In genomic region chr1:185520188-185520935, GRCh38 we compare ENCODE assay signal across 1 cellular context.
TF ChIP-seq lines count a peak whose summit lies in the region.

No MANE protein-coding gene starts in this region.

TF ChIP-seq in K562, 482 proteins besides CTCF, POLR2A, EP300 and RAD21 (continued from another document and continues in another):
- TF ChIP-seq PKNOX1 (IDR thresholded peaks at IDR 0.05) (peak; percentile 18; the same call in 1 of the 2 replicates), ZEB2 (IDR thresholded peaks at IDR 0.05) (no peak), ZKSCAN3 (CRISPR knock-in tag; IDR thresholded peaks at IDR 0.05) (no peak), GTF2A2 (tag; IDR thresholded peaks at IDR 0.05) (no peak), HEY1 (CRISPR knock-in tag; IDR thresholded peaks at IDR 0.05; ENCODE audit: borderline replicate concordance) (no peak), PML (IDR thresholded peaks at IDR 0.05; ENCODE audit: low read length) (no peak), NR1H2 (CRISPR knock-in tag; IDR thresholded peaks at IDR 0.05) (no peak), SNIP1 (IDR thresholded peaks at IDR 0.05; ENCODE audit: low read depth) (no peak), SIN3A (IDR thresholded peaks at IDR 0.05; ENCODE audit: borderline replicate concordance in 2 of 2, control insufficient read depth in 1 of 2, low read depth in 2 of 2, low read length in 2 of 2) (no peak), HOXB6 (CRISPR knock-in tag; IDR thresholded peaks at IDR 0.05; ENCODE audit: borderline replicate concordance) (no peak), ZNF589 (CRISPR knock-in tag; IDR thresholded peaks at IDR 0.05; ENCODE audit: low read depth) (no peak), UBTF (IDR thresholded peaks at IDR 0.05; ENCODE audit: borderline replicate concordance in 1 of 2, low read depth in 2 of 2, low read length in 2 of 2) (no peak), CHD2 (IDR thresholded peaks at IDR 0.05; ENCODE audit: low read depth, low read length) (no peak), MAFF (IDR thresholded peaks at IDR 0.05; ENCODE audit: low read length) (peak; percentile 18; the same call in 1 of the 2 replicates), CEBPG (CRISPR knock-in tag; IDR thresholded peaks at IDR 0.05) (no peak), CEBPG (tag; conservative IDR thresholded peaks at IDR 0.05 in 1 of 2, IDR thresholded peaks at IDR 0.05 in 1 of 2) (peak in 1 of 2 experiments; percentile 64; a peak in 2 of 4 replicates), MBD1 (CRISPR knock-in tag; IDR thresholded peaks at IDR 0.05) (no peak), USF1 (CRISPR knock-in tag; IDR thresholded peaks at IDR 0.05) (no peak), HMGXB4 (CRISPR knock-in tag; IDR thresholded peaks at IDR 0.05) (no peak), FOXM1 (IDR thresholded peaks at IDR 0.05; ENCODE audit: low read depth) (peak; percentile 45; the same call in 1 of the 2 replicates), FOXM1 (CRISPR knock-in tag; IDR thresholded peaks at IDR 0.05; ENCODE audit: low read depth) (no peak), PTTG1 (tag; IDR thresholded peaks at IDR 0.05; ENCODE audit: low read depth) (0 out of 2 replicates have a peak, but pooled peaks have one; percentile 20), PHF20 (IDR thresholded peaks at IDR 0.05; ENCODE audit: partially characterized antibody) (no peak), GATAD2A (IDR thresholded peaks at IDR 0.05) (no peak), PTRF (tag; IDR thresholded peaks at IDR 0.05) (no peak), ELF1 (tag; IDR thresholded peaks at IDR 0.05) (no peak), ZBTB7A (IDR thresholded peaks at IDR 0.05; ENCODE audit: borderline replicate concordance, control insufficient read depth, low read depth, low read length) (no peak), TAF1 (IDR thresholded peaks at IDR 0.05; ENCODE audit: control insufficient read depth, extremely low read depth, insufficient read depth, low read length, severe bottlenecking) (no peak), DACH1 (IDR thresholded peaks at IDR 0.05; ENCODE audit: partially characterized antibody) (no peak), SAP30 (IDR thresholded peaks at IDR 0.05; ENCODE audit: borderline replicate concordance, insufficient read depth, low read depth, low read length, poor library complexity, severe bottlenecking) (no peak), BCL6 (CRISPR knock-in tag; IDR thresholded peaks at IDR 0.05) (no peak), PHF8 (IDR thresholded peaks at IDR 0.05; ENCODE audit: borderline replicate concordance, low read length) (no peak)
- TF ChIP-seq, protein P1, sequence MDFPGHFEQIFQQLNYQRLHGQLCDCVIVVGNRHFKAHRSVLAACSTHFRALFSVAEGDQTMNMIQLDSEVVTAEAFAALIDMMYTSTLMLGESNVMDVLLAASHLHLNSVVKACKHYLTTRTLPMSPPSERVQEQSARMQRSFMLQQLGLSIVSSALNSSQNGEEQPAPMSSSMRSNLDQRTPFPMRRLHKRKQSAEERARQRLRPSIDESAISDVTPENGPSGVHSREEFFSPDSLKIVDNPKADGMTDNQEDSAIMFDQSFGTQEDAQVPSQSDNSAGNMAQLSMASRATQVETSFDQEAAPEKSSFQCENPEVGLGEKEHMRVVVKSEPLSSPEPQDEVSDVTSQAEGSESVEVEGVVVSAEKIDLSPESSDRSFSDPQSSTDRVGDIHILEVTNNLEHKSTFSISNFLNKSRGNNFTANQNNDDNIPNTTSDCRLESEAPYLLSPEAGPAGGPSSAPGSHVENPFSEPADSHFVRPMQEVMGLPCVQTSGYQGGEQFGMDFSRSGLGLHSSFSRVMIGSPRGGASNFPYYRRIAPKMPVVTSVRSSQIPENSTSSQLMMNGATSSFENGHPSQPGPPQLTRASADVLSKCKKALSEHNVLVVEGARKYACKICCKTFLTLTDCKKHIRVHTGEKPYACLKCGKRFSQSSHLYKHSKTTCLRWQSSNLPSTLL (IDR thresholded peaks at IDR 0.05), result no peak
- TF ChIP-seq, protein P2, sequence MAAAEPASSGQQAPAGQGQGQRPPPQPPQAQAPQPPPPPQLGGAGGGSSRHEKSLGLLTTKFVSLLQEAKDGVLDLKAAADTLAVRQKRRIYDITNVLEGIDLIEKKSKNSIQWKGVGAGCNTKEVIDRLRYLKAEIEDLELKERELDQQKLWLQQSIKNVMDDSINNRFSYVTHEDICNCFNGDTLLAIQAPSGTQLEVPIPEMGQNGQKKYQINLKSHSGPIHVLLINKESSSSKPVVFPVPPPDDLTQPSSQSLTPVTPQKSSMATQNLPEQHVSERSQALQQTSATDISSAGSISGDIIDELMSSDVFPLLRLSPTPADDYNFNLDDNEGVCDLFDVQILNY (CRISPR knock-in tag; IDR thresholded peaks at IDR 0.05), result no peak
- TF ChIP-seq, protein P3, sequence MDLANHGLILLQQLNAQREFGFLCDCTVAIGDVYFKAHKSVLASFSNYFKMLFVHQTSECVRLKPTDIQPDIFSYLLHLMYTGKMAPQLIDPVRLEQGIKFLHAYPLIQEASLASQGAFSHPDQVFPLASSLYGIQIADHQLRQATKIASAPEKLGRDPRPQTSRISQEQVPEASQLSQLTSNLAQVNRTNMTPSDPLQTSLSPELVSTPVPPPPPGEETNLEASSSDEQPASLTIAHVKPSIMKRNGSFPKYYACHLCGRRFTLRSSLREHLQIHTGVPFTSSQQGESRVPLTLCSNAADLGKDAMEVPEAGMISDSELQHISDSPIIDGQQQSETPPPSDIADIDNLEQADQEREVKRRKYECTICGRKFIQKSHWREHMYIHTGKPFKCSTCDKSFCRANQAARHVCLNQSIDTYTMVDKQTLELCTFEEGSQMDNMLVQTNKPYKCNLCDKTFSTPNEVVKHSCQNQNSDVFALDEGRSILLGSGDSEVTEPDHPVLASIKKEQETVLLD (IDR thresholded peaks at IDR 0.05), result no peak
- TF ChIP-seq, protein P4, sequence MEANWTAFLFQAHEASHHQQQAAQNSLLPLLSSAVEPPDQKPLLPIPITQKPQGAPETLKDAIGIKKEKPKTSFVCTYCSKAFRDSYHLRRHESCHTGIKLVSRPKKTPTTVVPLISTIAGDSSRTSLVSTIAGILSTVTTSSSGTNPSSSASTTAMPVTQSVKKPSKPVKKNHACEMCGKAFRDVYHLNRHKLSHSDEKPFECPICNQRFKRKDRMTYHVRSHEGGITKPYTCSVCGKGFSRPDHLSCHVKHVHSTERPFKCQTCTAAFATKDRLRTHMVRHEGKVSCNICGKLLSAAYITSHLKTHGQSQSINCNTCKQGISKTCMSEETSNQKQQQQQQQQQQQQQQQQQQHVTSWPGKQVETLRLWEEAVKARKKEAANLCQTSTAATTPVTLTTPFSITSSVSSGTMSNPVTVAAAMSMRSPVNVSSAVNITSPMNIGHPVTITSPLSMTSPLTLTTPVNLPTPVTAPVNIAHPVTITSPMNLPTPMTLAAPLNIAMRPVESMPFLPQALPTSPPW (CRISPR knock-in tag; IDR thresholded peaks at IDR 0.05), result 0 out of 2 replicates have a peak, but pooled peaks have one; percentile 13
- TF ChIP-seq, protein P5, sequence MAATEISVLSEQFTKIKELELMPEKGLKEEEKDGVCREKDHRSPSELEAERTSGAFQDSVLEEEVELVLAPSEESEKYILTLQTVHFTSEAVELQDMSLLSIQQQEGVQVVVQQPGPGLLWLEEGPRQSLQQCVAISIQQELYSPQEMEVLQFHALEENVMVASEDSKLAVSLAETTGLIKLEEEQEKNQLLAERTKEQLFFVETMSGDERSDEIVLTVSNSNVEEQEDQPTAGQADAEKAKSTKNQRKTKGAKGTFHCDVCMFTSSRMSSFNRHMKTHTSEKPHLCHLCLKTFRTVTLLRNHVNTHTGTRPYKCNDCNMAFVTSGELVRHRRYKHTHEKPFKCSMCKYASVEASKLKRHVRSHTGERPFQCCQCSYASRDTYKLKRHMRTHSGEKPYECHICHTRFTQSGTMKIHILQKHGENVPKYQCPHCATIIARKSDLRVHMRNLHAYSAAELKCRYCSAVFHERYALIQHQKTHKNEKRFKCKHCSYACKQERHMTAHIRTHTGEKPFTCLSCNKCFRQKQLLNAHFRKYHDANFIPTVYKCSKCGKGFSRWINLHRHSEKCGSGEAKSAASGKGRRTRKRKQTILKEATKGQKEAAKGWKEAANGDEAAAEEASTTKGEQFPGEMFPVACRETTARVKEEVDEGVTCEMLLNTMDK (IDR thresholded peaks at IDR 0.05; ENCODE audit: borderline replicate concordance, insufficient read depth, low read depth, low read length, poor library complexity, severe bottlenecking), result no peak
